Comparison of ENCODE assay signal across 16 cellular contexts in genomic region chr5:54148062-54148461, GRCh38.
DNase-seq lines count a peak whose midpoint lies in the region; ATAC-seq and TF ChIP-seq lines count a peak whose summit lies in the region.
"Had no signal": no experiment of that assay in that cellular context is flagged by ENCODE, and none has a peak within 500 bp of the region (broad histone marks: within the 10 kb centered on the region; RNA-seq: fewer than 3 reads in every experiment).

No MANE protein-coding gene starts in this region.

- TF ChIP-seq CTCF in heart left ventricle (IDR thresholded peaks at IDR 0.05) (peak in 3 of 12 donors; percentile 14 to 34 (median 25)), OCI-LY3 (IDR thresholded peaks at IDR 0.05; ENCODE audit: low read depth, low read length) (peak; percentile 29; the same call in 1 of the 2 replicates), fibroblast of pulmonary artery (IDR thresholded peaks at IDR 0.05; ENCODE audit: low read length, missing control alignments) (peak; percentile 39)

- H3K4me1 ChIP-seq in heart left ventricle (peaks cover 0 to 43% (median 28%) of the 10 kb centered on the region in 12 donors), OCI-LY3 (ENCODE audit: low read length) (no peaks in the 10 kb centered on the region)

- no peaks in the 10 kb centered on the region for H3K79me2 ChIP-seq in OCI-LY3 (ENCODE audit: low read length)

- H3K27me3 ChIP-seq in heart left ventricle (no peaks in the 10 kb centered on the region), OCI-LY3 (ENCODE audit: low read depth, low read length) (no peaks in the 10 kb centered on the region)

- H3K27ac ChIP-seq in heart left ventricle, result no peak overlapping the region
- no peak overlapping the region for H3K27ac ChIP-seq in OCI-LY3 (ENCODE audit: low read length)

- H3K4me2 ChIP-seq in OCI-LY3 (ENCODE audit: low read length), result no peak overlapping the region

- TF ChIP-seq POLR2A in heart left ventricle (IDR thresholded peaks at IDR 0.05), result no peak

- ATAC-seq in left ventricle myocardium superior (peak; percentile 17), heart left ventricle (no peak), HG03159 (IDR thresholded peaks at IDR 0.05; ENCODE audit: unreplicated experiment) (no peak)
- ATAC-seq: activated CD8-positive, alpha-beta T cell treated with anti-CD3 and anti-CD28 coated beads, Interleukin-2, amount 10 ng/mL, durations not matched to agents 7 days and 5 days; esophagus mucosa; Panc1; stimulated activated naive CD8-positive, alpha-beta T cell treated with anti-CD3 and anti-CD28 coated beads, Interleukin-15, Interleukin-2, amounts not matched to agents 100 U/mL and 50 U/mL, for 24 hours had no signal

- no peak overlapping the region for H3K9ac ChIP-seq in OCI-LY3 (ENCODE audit: low read length)

- no peaks in the 10 kb centered on the region for H3K9me3 ChIP-seq in heart left ventricle
- no peaks in the 10 kb centered on the region for H3K9me3 ChIP-seq in OCI-LY3 (ENCODE audit: insufficient read depth, low read length)

- intact Hi-C loops in left ventricle myocardium superior (cut with micrococcal nuclease) (no loop called here), heart left ventricle (cut with DNase I) (no loop called here)

- WGBS in heart left ventricle, 4 donors, result 59 to 69% (median 67%) methylated on average over 4 of the region's 4 CpGs

- DNase-seq in left ventricle myocardium superior (no peak), heart left ventricle (no peak), fibroblast of pulmonary artery (ENCODE audit: low read depth) (peak; percentile 48), kidney tubule cell (ENCODE audit: low spot score) (no peak), NOMO-1 treated with dmso at 0.1 percent for 144 hours (lab: John Stamatoyannopoulos, UW; ENCODE audit: unreplicated experiment) (no peak)
- DNase-seq in activated CD8-positive, alpha-beta memory T cell treated with anti-CD3 and anti-CD28 coated beads, Interleukin-2, amount 50 U/mL, for 48 hours, result no peak
- DNase-seq: activated CD8-positive, alpha-beta T cell treated with anti-CD3 and anti-CD28 coated beads, Interleukin-2, amount 10 ng/mL, durations not matched to agents 7 days and 5 days; cerebellar nuclear complex; immature natural killer cell; NCI-H1436; retina; stimulated activated naive CD8-positive, alpha-beta T cell treated with anti-CD3 and anti-CD28 coated beads, Interleukin-15, Interleukin-2, amounts not matched to agents 100 U/mL and 50 U/mL, for 24 hours had no signal

- H3K36me3 ChIP-seq in heart left ventricle (no peaks in the 10 kb centered on the region), OCI-LY3 (replicated peaks; ENCODE audit: low read depth, low read length) (no peaks in the 10 kb centered on the region)

- H4K20me1 ChIP-seq in OCI-LY3 (ENCODE audit: insufficient read depth, low read length), result no peaks in the 10 kb centered on the region

- no peak overlapping the region for H2AFZ ChIP-seq in OCI-LY3 (ENCODE audit: low read depth, low read length)

- H3K4me3 ChIP-seq in heart left ventricle (no peak overlapping the region), OCI-LY3 (ENCODE audit: low read length) (no peak overlapping the region), fibroblast of pulmonary artery (replicated peaks; ENCODE audit: low read depth, low read length) (no peak overlapping the region)
